In genomic region chr14:60183724-60184596, GRCh38 we compare ENCODE assay signal across 8 cellular contexts. TPM values are rescaled to one million over a fixed set of nuclear protein-coding genes. Genes with fewer than 3 reads are reported as not detected.
DNase-seq lines count a peak whose midpoint lies in the region; ATAC-seq lines count a peak whose summit lies in the region.

No MANE protein-coding gene starts in this region.

- H3K4me1 Mint-ChIP-seq in activated T-cell treated with anti-CD3 and anti-CD28 coated beads, Interleukin-2, amount 50 U/mL, for 4 hours (ENCODE audit: low read depth) = peaks cover 10% of the 10 kb centered on the region

- H3K27ac ChIP-seq in SK-N-MC = no peak overlapping the region
- H3K27ac ChIP-seq in urinary bladder (ENCODE audit: low read depth) = no peak overlapping the region

- DNase-seq in activated T-cell treated with anti-CD3 and anti-CD28 coated beads, Interleukin-2, amount 50 U/mL, for 4 hours = no peak
- DNase-seq in activated T-cell treated with anti-CD3 and anti-CD28 coated beads for 4 hours (no peak), HAP-1 (ENCODE audit: low spot score in 2 of 2) (peak; percentile 51 to 69), NCI-H1048 (lab: John Stamatoyannopoulos, UW) (peak; percentile 32), SK-N-MC (ENCODE audit: low read depth, low spot score) (peak; percentile 76), middle frontal gyrus (ENCODE audit: extremely low spot score, low spot score) (peak; percentile 62)
- DNase-seq in effector CD4-positive, alpha-beta T cell = peak; percentile 44

- no peak overlapping the region for H3K4me3 ChIP-seq in HAP-1
- peak overlapping the region; percentile 50 for H3K4me3 ChIP-seq in SK-N-MC
- peak overlapping the region; percentile 31 for H3K4me3 ChIP-seq in urinary bladder (ENCODE audit: low read depth, low read length)

- H3K4me3 Mint-ChIP-seq in activated T-cell treated with anti-CD3 and anti-CD28 coated beads, Interleukin-2, amount 50 U/mL, for 4 hours = peak overlapping the region; percentile 74

- H3K4me1 ChIP-seq in HAP-1 (0 out of 2 replicates have a peak, but pooled peaks cover 4% of the 10 kb centered on the region), urinary bladder (ENCODE audit: insufficient read depth) (no peaks in the 10 kb centered on the region)

- H3K9ac ChIP-seq in SK-N-MC (ENCODE audit: insufficient read length) = no peak overlapping the region

- peaks cover 18% of the 10 kb centered on the region for H3K9me3 Mint-ChIP-seq in activated T-cell treated with anti-CD3 and anti-CD28 coated beads, Interleukin-2, amount 50 U/mL, for 4 hours

- WGBS in urinary bladder = 8% methylated on average over 6 of the region's 6 CpGs

- ATAC-seq in activated T-cell treated with anti-CD3 and anti-CD28 coated beads, Interleukin-2, amount 50 U/mL, for 4 hours = peak; percentile 87 to 92

- H3K9me3 ChIP-seq in HAP-1 (no peaks in the 10 kb centered on the region), SK-N-MC (ENCODE audit: low read depth, low read length) (no peaks in the 10 kb centered on the region)

- H3K36me3 ChIP-seq in HAP-1 (replicated peaks) = no peaks in the 10 kb centered on the region
- no peaks in the 10 kb centered on the region for H3K36me3 ChIP-seq in SK-N-MC (ENCODE audit: insufficient read depth, low read length)
- H3K36me3 ChIP-seq in urinary bladder (ENCODE audit: insufficient read depth) = no peaks in the 10 kb centered on the region

- in situ Hi-C loops in HAP-1 (cut with MboI; ENCODE audit: low sequenced_read_pairs) = loop anchor here (10.0 to 25.0 kb wide), 2 partner anchors 381 to 547 kb away; no protein-coding TSS in a partner anchor

- peaks cover 1% of the 10 kb centered on the region for H3K27me3 Mint-ChIP-seq in activated T-cell treated with anti-CD3 and anti-CD28 coated beads, Interleukin-2, amount 50 U/mL, for 4 hours (ENCODE audit: low read depth)

- no peaks in the 10 kb centered on the region for H3K27me3 ChIP-seq in HAP-1 (ENCODE audit: low read depth)

- no peaks in the 10 kb centered on the region for H3K36me3 Mint-ChIP-seq in activated T-cell treated with anti-CD3 and anti-CD28 coated beads, Interleukin-2, amount 50 U/mL, for 4 hours (ENCODE audit: insufficient read depth)

RNA-seq across cellular contexts. Expression of gene DHRS7, which starts 18.8 kb away (rescaled TPM):
- 10 to 100 TPM; 30.1 to 41.7 (median 35.2) TPM for total RNA-seq in activated T-cell treated with anti-CD3 and anti-CD28 coated beads, Interleukin-2, amount 50 U/mL, for 4 hours
- total RNA-seq in urinary bladder = 45.1 TPM
- polyA plus RNA-seq in urinary bladder = 73.3 TPM

Comparison
In these comparisons a context has a peak if more than half of its experiments do, and no peak if none do; other contexts are left out.
1. DNase-seq: peak in HAP-1 (2 of 2), NCI-H1048 (single experiment), SK-N-MC (single experiment), effector CD4-positive, alpha-beta T cell (single experiment) and middle frontal gyrus (single experiment); none in activated T-cell treated with anti-CD3 and anti-CD28 coated beads, Interleukin-2, amount 50 U/mL, for 4 hours (single experiment) and activated T-cell treated with anti-CD3 and anti-CD28 coated beads for 4 hours (single experiment).